Comparison of ENCODE assay signal across 6 cellular contexts in genomic region chr2:233528182-233528581, GRCh38.
"Had no signal": no experiment of that assay in that cellular context is flagged by ENCODE, and none has a peak within 500 bp of the region (broad histone marks: within the 10 kb centered on the region; RNA-seq: fewer than 3 reads in every experiment).

No MANE protein-coding gene starts in this region.

- H3K27ac ChIP-seq: HL-60 had no signal

- ATAC-seq: HepG2, K562 had no signal

- DNase-seq: IMR-90, KBM-7 had no signal

- H3K4me3 Mint-ChIP-seq: IgD-negative memory B cell had no signal

- H3K27me3 Mint-ChIP-seq: IgD-negative memory B cell had no signal

- H3K4me3 ChIP-seq: K562 had no signal
